Comparison of ENCODE assay signal across 8 cellular contexts in genomic region chr18:79519751-79520472, GRCh38.
A peak's percentile ranks its signal among the peaks of the same experiment; 100 is the strongest.
DNase-seq lines count a peak whose midpoint lies in the region; ATAC-seq and TF ChIP-seq lines count a peak whose summit lies in the region.

No MANE protein-coding gene starts in this region.

- H2AFZ ChIP-seq in OCI-LY3 (ENCODE audit: low read depth, low read length) (no peak overlapping the region), hepatocyte (no peak overlapping the region)

- peak; percentile 26 for DNase-seq in activated effector memory CD4-positive, alpha-beta T cell treated with Interleukin-2 at 50 U/mL for 16 hours
- DNase-seq in hepatocyte (ENCODE audit: low spot score) (peak; percentile 50), middle frontal gyrus (ENCODE audit: extremely low spot score, low spot score) (no peak), HuH-7 (ENCODE audit: low spot score) (no peak)
- DNase-seq in stimulated activated naive CD4-positive, alpha-beta T cell treated with Interleukin-2 at 50 U/mL for 16 hours (lab: John Stamatoyannopoulos, UW): peak; percentile 28

- H3K79me2 ChIP-seq in OCI-LY3 (ENCODE audit: low read length) (no peaks in the 10 kb centered on the region), hepatocyte (no peaks in the 10 kb centered on the region)

- no peaks in the 10 kb centered on the region for H3K9me2 ChIP-seq in hepatocyte (replicated peaks; ENCODE audit: insufficient read depth)

- 44% methylated on average over 37 of the region's 37 CpGs for WGBS in hepatocyte (ENCODE audit: low lambda C conversion rate, missing lambda C conversion rate)

- H3K27me3 ChIP-seq in OCI-LY3 (ENCODE audit: low read depth, low read length) (no peaks in the 10 kb centered on the region), hepatocyte (no peaks in the 10 kb centered on the region)

- H3K4me2 ChIP-seq in OCI-LY3 (ENCODE audit: low read length) (peak overlapping the region; percentile 15), hepatocyte (peak overlapping the region; percentile 68)

- H3K4me3 ChIP-seq in OCI-LY3 (ENCODE audit: low read length) (no peak overlapping the region), hepatocyte (no peak overlapping the region)

- H3K4me1 ChIP-seq in OCI-LY3 (ENCODE audit: low read length) (peaks cover 48% of the 10 kb centered on the region), hepatocyte (ENCODE audit: insufficient read depth) (peaks cover 8% of the 10 kb centered on the region)

- H4K20me1 ChIP-seq in OCI-LY3 (ENCODE audit: insufficient read depth, low read length) (no peaks in the 10 kb centered on the region), hepatocyte (ENCODE audit: insufficient read depth, poor library complexity, severe bottlenecking) (no peaks in the 10 kb centered on the region)

- no peak for TF ChIP-seq CTCF in OCI-LY3 (IDR thresholded peaks at IDR 0.05; ENCODE audit: low read depth, low read length)
- TF ChIP-seq CTCF in hepatocyte (IDR thresholded peaks at IDR 0.05; ENCODE audit: poor library complexity): no peak

- no peaks in the 10 kb centered on the region for H3K9me3 ChIP-seq in OCI-LY3 (ENCODE audit: insufficient read depth, low read length)
- no peaks in the 10 kb centered on the region for H3K9me3 ChIP-seq in hepatocyte (ENCODE audit: low read depth)

- H3K27ac ChIP-seq in OCI-LY3 (ENCODE audit: low read length): no peak overlapping the region
- H3K27ac ChIP-seq in hepatocyte: no peak overlapping the region

- H3K36me3 ChIP-seq in OCI-LY3 (replicated peaks; ENCODE audit: low read depth, low read length): no peaks in the 10 kb centered on the region
- no peaks in the 10 kb centered on the region for H3K36me3 ChIP-seq in hepatocyte (replicated peaks; ENCODE audit: insufficient read depth, low read depth)

- H3K9ac ChIP-seq in OCI-LY3 (ENCODE audit: low read length): no peak overlapping the region

- ATAC-seq in GM18502 (IDR thresholded peaks at IDR 0.05; ENCODE audit: poor library complexity, unreplicated experiment): no peak
- ATAC-seq in GM21447 (IDR thresholded peaks at IDR 0.05; ENCODE audit: unreplicated experiment): no peak

Comparison
In these comparisons a context has a peak if more than half of its experiments do, and no peak if none do; other contexts are left out.
1. DNase-seq: peak in activated effector memory CD4-positive, alpha-beta T cell treated with Interleukin-2 at 50 U/mL for 16 hours (single experiment), hepatocyte (single experiment) and stimulated activated naive CD4-positive, alpha-beta T cell treated with Interleukin-2 at 50 U/mL for 16 hours (single experiment); none in middle frontal gyrus (single experiment) and HuH-7 (single experiment).